26 cellular contexts compared by ENCODE assay signal in the genomic region with DNA sequence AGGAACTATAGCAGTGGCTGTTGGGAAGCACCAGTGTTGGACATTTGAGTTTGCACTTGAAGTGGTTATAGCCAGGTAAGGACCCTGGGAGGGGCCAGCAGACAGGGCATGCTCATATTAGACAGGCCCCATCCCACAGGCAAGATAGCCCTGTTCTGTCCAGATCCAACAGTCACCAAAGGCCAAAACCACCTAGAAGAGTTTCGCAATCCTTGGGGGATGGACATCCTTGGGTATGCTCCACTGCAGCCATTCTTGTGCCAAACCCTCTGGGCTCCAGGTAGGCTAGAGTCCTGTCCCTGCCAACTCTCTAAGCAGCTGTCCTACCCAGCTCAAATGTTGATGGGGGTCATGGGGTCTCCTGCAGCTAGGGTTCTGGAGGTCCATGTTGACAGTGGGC.
DNase-seq lines count a peak whose midpoint lies in the region; ATAC-seq, FAIRE-seq and TF ChIP-seq lines count a peak whose summit lies in the region.
"Had no signal": no experiment of that assay in that cellular context is flagged by ENCODE, and none has a peak within 500 bp of the region (broad histone marks: within the 10 kb centered on the region; RNA-seq: fewer than 3 reads in every experiment).

No MANE protein-coding gene starts in this region.

- no peaks in the 10 kb centered on the region for H3K9me3 ChIP-seq in HepG2 (ENCODE audit: low read length)
- no peaks in the 10 kb centered on the region for H3K9me3 ChIP-seq in right lobe of liver
- peaks cover 6 to 11% of the 10 kb centered on the region in 2 experiments; a peak in 1 of 4 replicates for H3K9me3 ChIP-seq in H1 (ENCODE audit: insufficient read depth in 2 of 2, low read depth in 1 of 2, low read length in 1 of 2)
- no peaks in the 10 kb centered on the region for H3K9me3 ChIP-seq in osteoblast (ENCODE audit: low read depth, low read length)
- H3K9me3 ChIP-seq: Caco-2 had no signal

- no peak overlapping the region for H3K18ac ChIP-seq in H1 (ENCODE audit: extremely low read depth, low read length)

- no peak overlapping the region for H2AK5ac ChIP-seq in H1 (ENCODE audit: low read depth, low read length)

- H3K27ac Mint-ChIP-seq in immature natural killer cell = no peak overlapping the region
- H3K27ac Mint-ChIP-seq: B cell; CD4-positive, alpha-beta T cell; CD8-positive, alpha-beta T cell had no signal

- ATAC-seq in HepG2 (no peak), right lobe of liver (no peak)
- ATAC-seq: A549; CD8-positive, alpha-beta T cell; GM12878 had no signal

- no peaks in the 10 kb centered on the region for H3K36me3 Mint-ChIP-seq in immature natural killer cell
- H3K36me3 Mint-ChIP-seq: CD8-positive, alpha-beta T cell had no signal

- peaks cover 0 to 5% (median 0%) of the 10 kb centered on the region in 3 donors for H3K27me3 Mint-ChIP-seq in immature natural killer cell (ENCODE audit: low read depth in 3 of 3)
- H3K27me3 Mint-ChIP-seq: CD4-positive, alpha-beta T cell had no signal

- CTCF ChIA-PET in HepG2 (lab: Yijun Ruan, JAX; ENCODE audit: low intra/inter-chr PET ratio, low total read pairs) (no interaction called here), H1 (lab: Charles Lee; ENCODE audit: partially characterized antibody) (interaction anchor here (0.6 kb wide), 1 partner anchor 23 kb away, joined by 3 read pairs; no protein-coding TSS in a partner anchor)

- no peak overlapping the region for H2BK5ac ChIP-seq in H1 (ENCODE audit: low read depth, low read length)

- no peak overlapping the region for H3K9ac ChIP-seq in HepG2 (ENCODE audit: insufficient read depth, low read depth, low read length)
- H3K9ac ChIP-seq in H1 (replicated peaks in 1 of 4; ENCODE audit: extremely low read depth in 1 of 4, low read depth in 3 of 4, low read length in 3 of 4) = no peak overlapping the region
- H3K9ac ChIP-seq: BLaER1 treated with 17β-estradiol and CSF1 and Interleukin-3, amounts not matched to agents 10 nM and 100 nM had no signal

- H2BK120ac ChIP-seq in H1 (replicated peaks; ENCODE audit: low read depth, low read length) = no peak overlapping the region

- FAIRE-seq in HepG2 (lab: Jason Lieb, UNC) (no peak), H1 (lab: Jason Lieb, UNC) (no peak)
- FAIRE-seq: A549, D721Med, GM12878, GM12892, GM18507, GM19239 had no signal

- no peaks in the 10 kb centered on the region for H3K4me1 Mint-ChIP-seq in immature natural killer cell
- H3K4me1 Mint-ChIP-seq: B cell had no signal

- in situ Hi-C loops in HepG2 (cut with HindIII; ENCODE audit: extremely low pct_ligation_motif_present, low pct_unique_long_range_greater_than_20kb) = no loop called here

- POLR2A ChIA-PET in HepG2 (lab: Yijun Ruan, JAX) = no interaction called here
- POLR2A ChIA-PET in H1 (lab: Charles Lee; ENCODE audit: partially characterized antibody) = no interaction called here

- no peaks in the 10 kb centered on the region for H3K36me3 ChIP-seq in HepG2 (replicated peaks in 1 of 2; ENCODE audit: control insufficient read depth in 1 of 2, insufficient read depth in 2 of 2, low read length in 2 of 2)
- no peaks in the 10 kb centered on the region for H3K36me3 ChIP-seq in right lobe of liver
- no peaks in the 10 kb centered on the region for H3K36me3 ChIP-seq in H1 (ENCODE audit: control insufficient read depth in 2 of 4, insufficient read depth in 4 of 4, low read length in 3 of 4)
- H3K36me3 ChIP-seq in osteoblast (ENCODE audit: insufficient read depth, low read length) = no peaks in the 10 kb centered on the region
- H3K36me3 ChIP-seq: BLaER1 treated with 17β-estradiol and CSF1 and Interleukin-3, amounts not matched to agents 10 nM and 100 nM had no signal

- H3K27me3 ChIP-seq in HepG2 (ENCODE audit: control insufficient read depth in 1 of 2, insufficient read depth in 2 of 2, low read length in 2 of 2) = no peaks in the 10 kb centered on the region
- H3K27me3 ChIP-seq in right lobe of liver = no peaks in the 10 kb centered on the region
- no peaks in the 10 kb centered on the region for H3K27me3 ChIP-seq in H1 (replicated peaks in 1 of 4; ENCODE audit: control insufficient read depth in 3 of 4, extremely low read depth in 1 of 4, insufficient read depth in 3 of 4, low read length in 3 of 4)
- H3K27me3 ChIP-seq in osteoblast (ENCODE audit: insufficient read depth, low read length) = no peaks in the 10 kb centered on the region
- H3K27me3 ChIP-seq: BLaER1 treated with 17β-estradiol and CSF1 and Interleukin-3, amounts not matched to agents 10 nM and 100 nM had no signal

- H4K91ac ChIP-seq in H1 (replicated peaks; ENCODE audit: insufficient read length, low read length) = no peak overlapping the region

- no peak overlapping the region for H3K4me3 ChIP-seq in HepG2 (replicated peaks in 1 of 3; ENCODE audit: insufficient read depth in 1 of 3, low read depth in 2 of 3, low read length in 3 of 3)
- H3K4me3 ChIP-seq in right lobe of liver = no peak overlapping the region
- no peak overlapping the region for H3K4me3 ChIP-seq in H1 (ENCODE audit: extremely low read depth in 1 of 4, insufficient read depth in 2 of 4, low read depth in 3 of 4, low read length in 4 of 4)
- H3K4me3 ChIP-seq in osteoblast (ENCODE audit: insufficient read depth, low read length) = no peak overlapping the region
- H3K4me3 ChIP-seq: A549; BLaER1 treated with 17β-estradiol and CSF1 and Interleukin-3, amounts not matched to agents 10 nM and 100 nM; GM12878 had no signal

- no peak for TF ChIP-seq CTCF in HepG2 (CRISPR knock-in tag; IDR thresholded peaks at IDR 0.05)
- TF ChIP-seq CTCF in right lobe of liver (IDR thresholded peaks at IDR 0.05) = no peak
- TF ChIP-seq CTCF in H1 (IDR thresholded peaks at IDR 0.05; ENCODE audit: control extremely low read depth in 1 of 3, insufficient read depth in 1 of 3, low read depth in 1 of 3, low read length in 3 of 3) = no peak
- no peak for TF ChIP-seq CTCF in osteoblast (IDR thresholded peaks at IDR 0.05; ENCODE audit: extremely low read depth, low read depth, low read length)

- H3K14ac ChIP-seq in H1 (ENCODE audit: insufficient read length) = no peak overlapping the region

- no peak overlapping the region for H4K5ac ChIP-seq in H1 (ENCODE audit: insufficient read length, low read depth, low read length)

- 0% methylated on average over 1 of the region's 1 CpG for WGBS in HepG2 (ENCODE audit: low lambda C conversion rate)
- no CpG with 5 or more reads among the region's 1 CpG for WGBS in right lobe of liver (ENCODE audit: insufficient coverage, low coverage, low lambda C conversion rate, missing lambda C conversion rate)
- WGBS in H1 (ENCODE audit: extremely low coverage in 1 of 2, insufficient coverage in 1 of 2, insufficient read length in 1 of 2, insufficient replicate concordance in 2 of 2, low coverage in 1 of 2, low lambda C conversion rate in 2 of 2, missing lambda C conversion rate in 1 of 2), 2 experiments = 100% methylated on average over 1 of the region's 1 CpG; no CpG with 5 or more reads in 1 of the 2 experiments

- H3K23ac ChIP-seq in H1 (ENCODE audit: insufficient read length) = no peak overlapping the region

- no peak overlapping the region for H3K56ac ChIP-seq in H1 (replicated peaks; ENCODE audit: insufficient read length, low read depth, low read length)

- H2BK15ac ChIP-seq in H1 (ENCODE audit: low read length) = no peak overlapping the region

- H3K4ac ChIP-seq in H1 (replicated peaks; ENCODE audit: insufficient read length, low read depth, low read length) = no peak overlapping the region

- TF ChIP-seq RAD21 in HepG2 (CRISPR knock-in tag; IDR thresholded peaks at IDR 0.05) (no peak), Ishikawa (IDR thresholded peaks at IDR 0.05; ENCODE audit: low read depth) (no peak), H1 (IDR thresholded peaks at IDR 0.05 in 1 of 2, conservative IDR thresholded peaks at IDR 0.05 in 1 of 2; ENCODE audit: low read depth in 2 of 2, low read length in 2 of 2) (no peak)

- TF ChIP-seq EP300 in HepG2 (IDR thresholded peaks at IDR 0.05; ENCODE audit: low read depth in 2 of 2, low read length in 2 of 2) = no peak
- no peak for TF ChIP-seq EP300 in HepG2 (CRISPR knock-in tag; IDR thresholded peaks at IDR 0.05; ENCODE audit: borderline replicate concordance)
- no peak for TF ChIP-seq EP300 in Ishikawa (IDR thresholded peaks at IDR 0.05; ENCODE audit: borderline replicate concordance)
- no peak for TF ChIP-seq EP300 in H1 (IDR thresholded peaks at IDR 0.05; ENCODE audit: borderline replicate concordance in 1 of 2, low read depth in 2 of 2, low read length in 2 of 2)

- intact Hi-C loops in HepG2 (cut with micrococcal nuclease; ENCODE audit: unreplicated experiment) (no loop called here), right lobe of liver (cut with DNase I) (no loop called here)

- H3K27ac ChIP-seq in HepG2 (ENCODE audit: extremely low read length, insufficient read depth, low read length) = no peak overlapping the region
- H3K27ac ChIP-seq in right lobe of liver = no peak overlapping the region
- no peak overlapping the region for H3K27ac ChIP-seq in H1 (ENCODE audit: low read depth, low read length)
- no peak overlapping the region for H3K27ac ChIP-seq in osteoblast (ENCODE audit: low read depth, low read length)
- H3K27ac ChIP-seq: 22Rv1; A549; BLaER1 treated with 17β-estradiol and CSF1 and Interleukin-3, amounts not matched to agents 10 nM and 100 nM; C4-2B had no signal

- H3K79me2 ChIP-seq in HepG2 (ENCODE audit: insufficient read depth, low read length) (no peaks in the 10 kb centered on the region), H1 (ENCODE audit: control insufficient read depth in 1 of 2, insufficient read depth in 2 of 2, low read length in 2 of 2) (no peaks in the 10 kb centered on the region), osteoblast (ENCODE audit: insufficient read depth, low read length) (no peaks in the 10 kb centered on the region)

- TF ChIP-seq POLR2A in HepG2 (IDR thresholded peaks at IDR 0.05; ENCODE audit: insufficient read depth in 1 of 2, low read depth in 2 of 2, low read length in 2 of 2) = no peak
- no peak for TF ChIP-seq POLR2A in right lobe of liver (IDR thresholded peaks at IDR 0.05)
- TF ChIP-seq POLR2A in H1 (IDR thresholded peaks at IDR 0.05; ENCODE audit: control extremely low read depth in 1 of 2, low read depth in 2 of 2, low read length in 2 of 2) = no peak

- no peak overlapping the region; the same call in 1 of the 2 replicates for H4K8ac ChIP-seq in H1 (ENCODE audit: extremely low read depth, insufficient read depth, low read length)

- no peaks in the 10 kb centered on the region for H4K20me1 ChIP-seq in HepG2 (ENCODE audit: insufficient read depth, low read length)
- no peaks in the 10 kb centered on the region for H4K20me1 ChIP-seq in H1 (replicated peaks in 1 of 2; ENCODE audit: control insufficient read depth in 1 of 2, insufficient read depth in 2 of 2, low read length in 2 of 2)
- H4K20me1 ChIP-seq in osteoblast (ENCODE audit: insufficient read depth, low read length) = no peaks in the 10 kb centered on the region
- H4K20me1 ChIP-seq: BLaER1 treated with 17β-estradiol and CSF1 and Interleukin-3, amounts not matched to agents 10 nM and 100 nM had no signal

- DNase-seq in HepG2 (ENCODE audit: low spot score) (no peak), right lobe of liver (no peak), H1 (ENCODE audit: low read depth in 1 of 2, low spot score in 2 of 2) (no peak), osteoblast (ENCODE audit: insufficient read length, low spot score, missing footprints) (peak; percentile 23), T-helper 1 cell (no peak), immature natural killer cell (no peak)
- no peak for DNase-seq in activated CD4-positive, alpha-beta T cell treated with anti-CD3 and anti-CD28 coated beads, Interleukin-2, amount 50 U/mL, for 48 hours
- DNase-seq: AML-193; Caco-2; Calu3; CD4-positive, alpha-beta T cell; CD8-positive, alpha-beta T cell; DND-41; EL; GDM1 had no signal

- H3K4me3 Mint-ChIP-seq in immature natural killer cell = no peak overlapping the region
- H3K4me3 Mint-ChIP-seq: B cell; CD4-positive, alpha-beta T cell; CD8-positive, alpha-beta T cell had no signal

- H2BK12ac ChIP-seq in H1 (ENCODE audit: low read depth, low read length) = no peak overlapping the region

- no peak overlapping the region for H2BK20ac ChIP-seq in H1 (ENCODE audit: low read length)

- H3K4me1 ChIP-seq in HepG2 (ENCODE audit: insufficient read depth, low read length) = no peaks in the 10 kb centered on the region
- H3K4me1 ChIP-seq in right lobe of liver = no peaks in the 10 kb centered on the region
- no peaks in the 10 kb centered on the region for H3K4me1 ChIP-seq in H1 (replicated peaks in 1 of 4; ENCODE audit: control insufficient read depth in 3 of 4, insufficient read depth in 4 of 4, low read length in 3 of 4)
- H3K4me1 ChIP-seq in osteoblast (ENCODE audit: insufficient read depth, low read length) = no peaks in the 10 kb centered on the region
- H3K4me1 ChIP-seq: A549; BLaER1 treated with 17β-estradiol and CSF1 and Interleukin-3, amounts not matched to agents 10 nM and 100 nM; Caco-2 had no signal

- H3K79me1 ChIP-seq in H1 (ENCODE audit: low read depth, low read length) = no peaks in the 10 kb centered on the region

- H3K9me3 Mint-ChIP-seq in immature natural killer cell = peaks cover 0 to 9% (median 2%) of the 10 kb centered on the region in 6 donors

- H2AFZ ChIP-seq in HepG2 (ENCODE audit: low read length) = no peak overlapping the region
- no peak overlapping the region for H2AFZ ChIP-seq in H1 (ENCODE audit: low read length)
- H2AFZ ChIP-seq in osteoblast (ENCODE audit: low read length) = no peak overlapping the region

- H3K23me2 ChIP-seq in H1 (ENCODE audit: low read depth, low read length) = no peaks in the 10 kb centered on the region

- no peak overlapping the region for H3K4me2 ChIP-seq in HepG2 (ENCODE audit: low read depth, low read length)
- no peak overlapping the region for H3K4me2 ChIP-seq in H1 (ENCODE audit: insufficient read depth in 1 of 2, low read depth in 2 of 2, low read length in 2 of 2)
- H3K4me2 ChIP-seq in osteoblast (ENCODE audit: insufficient read depth, low read length) = no peak overlapping the region
- H3K4me2 ChIP-seq: A549; BLaER1 treated with 17β-estradiol and CSF1 and Interleukin-3, amounts not matched to agents 10 nM and 100 nM had no signal

- BruUV-seq in HepG2 (replicated peaks; lab: Mats Ljungman, UMichigan) = no TSS peak
